Comparison of ENCODE assay signal across 1 cellular context in genomic region chr3:98567646-98568280, GRCh38.
TF ChIP-seq lines count a peak whose summit lies in the region.

No MANE protein-coding gene starts in this region.

TF ChIP-seq in GM12878, 131 proteins besides CTCF, POLR2A, EP300 and RAD21 (continued from another document and continues in another):
- TF ChIP-seq SMAD1 (IDR thresholded peaks at IDR 0.05; ENCODE audit: low read depth, partially characterized antibody) (no peak), FOXK2 (IDR thresholded peaks at IDR 0.05) (no peak), RELA (IDR thresholded peaks at IDR 0.05; ENCODE audit: borderline replicate concordance, partially characterized antibody) (no peak), JUNB (IDR thresholded peaks at IDR 0.05) (peak; percentile 49), BHLHE40 (IDR thresholded peaks at IDR 0.05; ENCODE audit: borderline replicate concordance in 1 of 2, low read depth in 2 of 2, low read length in 1 of 2) (no peak), USF2 (IDR thresholded peaks at IDR 0.05; ENCODE audit: borderline replicate concordance, low read depth, low read length) (no peak), ZSCAN29 (IDR thresholded peaks at IDR 0.05) (no peak), ZNF592 (IDR thresholded peaks at IDR 0.05) (no peak), PAX8 (IDR thresholded peaks at IDR 0.05) (no peak), BMI1 (IDR thresholded peaks at IDR 0.05; ENCODE audit: borderline replicate concordance) (no peak), SRF (IDR thresholded peaks at IDR 0.05; ENCODE audit: low read depth in 2 of 2, low read length in 2 of 2) (no peak), POU2F2 (IDR thresholded peaks at IDR 0.05; ENCODE audit: borderline replicate concordance, low read depth, low read length) (no peak), MTA2 (IDR thresholded peaks at IDR 0.05; ENCODE audit: low read depth) (no peak; the same call in 1 of the 2 replicates), NRF1 (conservative IDR thresholded peaks at IDR 0.05; ENCODE audit: low read depth, low read length) (no peak), PBX3 (IDR thresholded peaks at IDR 0.05; ENCODE audit: insufficient replicate concordance, low read depth, low read length) (no peak), NFIC (IDR thresholded peaks at IDR 0.05; ENCODE audit: low read depth, low read length) (peak; percentile 48), BCL3 (IDR thresholded peaks at IDR 0.05; ENCODE audit: borderline replicate concordance, insufficient read depth, low read depth, low read length, poor library complexity, severe bottlenecking) (peak; percentile 28), KAT2A (conservative IDR thresholded peaks at IDR 0.05; ENCODE audit: control insufficient read depth, low read depth, low read length) (no peak), CBX3 (IDR thresholded peaks at IDR 0.05; ENCODE audit: borderline replicate concordance, low read depth) (no peak), EED (IDR thresholded peaks at IDR 0.05; ENCODE audit: low read depth) (no peak), SUPT20H (IDR thresholded peaks at IDR 0.05; ENCODE audit: borderline replicate concordance, control insufficient read depth, low read depth, low read length) (no peak), ZNF217 (IDR thresholded peaks at IDR 0.05) (no peak), TAF1 (IDR thresholded peaks at IDR 0.05; ENCODE audit: borderline replicate concordance, low read depth, low read length) (peak; percentile 36; the same call in 1 of the 2 replicates), YY1 (IDR thresholded peaks at IDR 0.05; ENCODE audit: low read depth, low read length) (0 out of 2 replicates have a peak, but pooled peaks have one; percentile 32), RCOR1 (conservative IDR thresholded peaks at IDR 0.05; ENCODE audit: low read depth, low read length) (no peak), HDGF (IDR thresholded peaks at IDR 0.05) (no peak), IRF5 (IDR thresholded peaks at IDR 0.05; ENCODE audit: borderline replicate concordance) (no peak), GATAD2B (conservative IDR thresholded peaks at IDR 0.05; ENCODE audit: low read depth) (no peak), CREB1 (IDR thresholded peaks at IDR 0.05; ENCODE audit: low read depth) (0 out of 2 replicates have a peak, but pooled peaks have one; percentile 3), EZH2 (IDR thresholded peaks at IDR 0.05; ENCODE audit: borderline replicate concordance, control insufficient read depth, low read depth, low read length) (no peak), SREBF1 (IDR thresholded peaks at IDR 0.05; ENCODE audit: low read length) (no peak), HDAC2 (IDR thresholded peaks at IDR 0.05) (no peak), RUNX3 (IDR thresholded peaks at IDR 0.05; ENCODE audit: low read length) (peak; percentile 86), NFXL1 (IDR thresholded peaks at IDR 0.05; ENCODE audit: borderline replicate concordance) (no peak), TCF12 (IDR thresholded peaks at IDR 0.05; ENCODE audit: low read depth, low read length) (no peak), PML (IDR thresholded peaks at IDR 0.05; ENCODE audit: low read length) (peak; percentile 35; the same call in 1 of the 2 replicates), CBX5 (IDR thresholded peaks at IDR 0.05; ENCODE audit: low read depth) (no peak), BCLAF1 (IDR thresholded peaks at IDR 0.05) (no peak), RELB (IDR thresholded peaks at IDR 0.05; ENCODE audit: low read depth) (no peak), LARP7 (IDR thresholded peaks at IDR 0.05) (no peak), RBBP5 (conservative IDR thresholded peaks at IDR 0.05) (no peak), IRF3 (IDR thresholded peaks at IDR 0.05) (no peak), ZNF207 (IDR thresholded peaks at IDR 0.05; ENCODE audit: borderline replicate concordance) (no peak), CHD4 (IDR thresholded peaks at IDR 0.05) (no peak), ZNF24 (IDR thresholded peaks at IDR 0.05) (no peak), NBN (IDR thresholded peaks at IDR 0.05) (no peak), ZBTB33 (IDR thresholded peaks at IDR 0.05) (no peak), ASH2L (IDR thresholded peaks at IDR 0.05; ENCODE audit: borderline replicate concordance, low read depth) (no peak), MYB (IDR thresholded peaks at IDR 0.05; ENCODE audit: borderline replicate concordance, low read depth, low read length) (no peak), POLR2AphosphoS2 (IDR thresholded peaks at IDR 0.05; ENCODE audit: low read depth, low read length) (no peak), ATF7 (IDR thresholded peaks at IDR 0.05; ENCODE audit: low read depth) (0 out of 2 replicates have a peak, but pooled peaks have one; percentile 8), CEBPB (IDR thresholded peaks at IDR 0.05; ENCODE audit: borderline replicate concordance in 1 of 2, low read depth in 2 of 2, low read length in 2 of 2) (no peak), POLR2AphosphoS5 (IDR thresholded peaks at IDR 0.05; ENCODE audit: low read length) (peak; percentile 63; the same call in 1 of the 2 replicates)
